ENCODE assay signal across 1 cellular context in the genomic region with DNA sequence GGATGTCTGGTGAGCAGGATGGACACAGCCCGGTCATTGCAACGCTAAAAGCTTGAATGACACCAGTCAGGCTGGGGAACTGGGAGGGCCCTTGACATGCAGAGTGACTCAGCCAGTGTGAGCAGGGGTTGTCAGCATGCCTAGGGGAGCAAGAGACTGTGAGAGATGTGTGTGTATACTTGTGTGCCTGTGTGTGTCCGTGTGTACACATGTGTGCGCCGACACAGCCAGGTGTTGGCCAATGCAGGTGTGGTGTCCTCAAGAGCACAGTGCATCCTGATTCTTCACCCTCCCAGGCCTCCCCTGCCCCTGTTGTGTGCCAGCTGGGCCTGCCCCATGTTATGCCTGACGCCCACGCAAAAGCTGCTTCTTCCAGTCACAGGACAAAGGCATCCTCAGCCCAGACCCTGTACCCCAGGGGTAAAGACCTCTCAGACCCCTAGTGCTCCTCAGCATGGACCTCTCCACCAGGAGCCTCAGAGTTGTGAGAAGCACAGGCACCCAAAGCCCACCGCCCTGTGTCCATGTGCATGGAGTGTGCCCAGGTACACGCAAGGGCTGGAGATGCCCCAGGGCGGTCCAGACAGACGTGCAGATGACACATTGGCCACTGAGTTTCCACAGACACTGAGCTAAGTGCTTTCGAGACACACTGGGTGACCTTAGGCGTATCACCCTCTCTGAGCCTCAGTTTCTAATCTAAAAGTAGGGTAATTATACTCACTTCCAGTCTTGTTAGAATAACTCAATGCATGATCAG.
TF ChIP-seq lines count a peak whose summit lies in the region.

No MANE protein-coding gene starts in this region.

TF ChIP-seq in HepG2, 621 proteins besides CTCF, POLR2A, EP300 and RAD21 (continued from another document and continues in another):
- TF ChIP-seq, protein P1, sequence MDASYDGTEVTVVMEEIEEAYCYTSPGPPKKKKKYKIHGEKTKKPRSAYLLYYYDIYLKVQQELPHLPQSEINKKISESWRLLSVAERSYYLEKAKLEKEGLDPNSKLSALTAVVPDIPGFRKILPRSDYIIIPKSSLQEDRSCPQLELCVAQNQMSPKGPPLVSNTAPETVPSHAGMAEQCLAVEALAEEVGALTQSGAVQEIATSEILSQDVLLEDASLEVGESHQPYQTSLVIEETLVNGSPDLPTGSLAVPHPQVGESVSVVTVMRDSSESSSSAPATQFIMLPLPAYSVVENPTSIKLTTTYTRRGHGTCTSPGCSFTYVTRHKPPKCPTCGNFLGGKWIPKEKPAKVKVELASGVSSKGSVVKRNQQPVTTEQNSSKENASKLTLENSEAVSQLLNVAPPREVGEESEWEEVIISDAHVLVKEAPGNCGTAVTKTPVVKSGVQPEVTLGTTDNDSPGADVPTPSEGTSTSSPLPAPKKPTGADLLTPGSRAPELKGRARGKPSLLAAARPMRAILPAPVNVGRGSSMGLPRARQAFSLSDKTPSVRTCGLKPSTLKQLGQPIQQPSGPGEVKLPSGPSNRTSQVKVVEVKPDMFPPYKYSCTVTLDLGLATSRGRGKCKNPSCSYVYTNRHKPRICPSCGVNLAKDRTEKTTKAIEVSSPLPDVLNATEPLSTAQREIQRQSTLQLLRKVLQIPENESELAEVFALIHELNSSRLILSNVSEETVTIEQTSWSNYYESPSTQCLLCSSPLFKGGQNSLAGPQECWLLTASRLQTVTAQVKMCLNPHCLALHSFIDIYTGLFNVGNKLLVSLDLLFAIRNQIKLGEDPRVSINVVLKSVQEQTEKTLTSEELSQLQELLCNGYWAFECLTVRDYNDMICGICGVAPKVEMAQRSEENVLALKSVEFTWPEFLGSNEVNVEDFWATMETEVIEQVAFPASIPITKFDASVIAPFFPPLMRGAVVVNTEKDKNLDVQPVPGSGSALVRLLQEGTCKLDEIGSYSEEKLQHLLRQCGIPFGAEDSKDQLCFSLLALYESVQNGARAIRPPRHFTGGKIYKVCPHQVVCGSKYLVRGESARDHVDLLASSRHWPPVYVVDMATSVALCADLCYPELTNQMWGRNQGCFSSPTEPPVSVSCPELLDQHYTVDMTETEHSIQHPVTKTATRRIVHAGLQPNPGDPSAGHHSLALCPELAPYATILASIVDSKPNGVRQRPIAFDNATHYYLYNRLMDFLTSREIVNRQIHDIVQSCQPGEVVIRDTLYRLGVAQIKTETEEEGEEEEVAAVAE (CRISPR knock-in tag; IDR thresholded peaks at IDR 0.05; ENCODE audit: borderline replicate concordance) = no peak
- no peak for TF ChIP-seq ZBTB21 (CRISPR knock-in tag; IDR thresholded peaks at IDR 0.05)
- no peak for TF ChIP-seq ZBTB42 (CRISPR knock-in tag; IDR thresholded peaks at IDR 0.05)
- no peak for TF ChIP-seq NCOA1 (CRISPR knock-in tag; IDR thresholded peaks at IDR 0.05)
- peak; percentile 63; the same call in 1 of the 2 replicates for TF ChIP-seq MIER3 (CRISPR knock-in tag; IDR thresholded peaks at IDR 0.05; ENCODE audit: borderline replicate concordance)
- TF ChIP-seq ZNF441 (CRISPR knock-in tag; IDR thresholded peaks at IDR 0.05; ENCODE audit: borderline replicate concordance) = no peak
- no peak; the same call in 1 of the 2 replicates for TF ChIP-seq ZNF224 (CRISPR knock-in tag; IDR thresholded peaks at IDR 0.05)
- no peak for TF ChIP-seq CENPX (CRISPR knock-in tag; IDR thresholded peaks at IDR 0.05)
- TF ChIP-seq, protein P2, sequence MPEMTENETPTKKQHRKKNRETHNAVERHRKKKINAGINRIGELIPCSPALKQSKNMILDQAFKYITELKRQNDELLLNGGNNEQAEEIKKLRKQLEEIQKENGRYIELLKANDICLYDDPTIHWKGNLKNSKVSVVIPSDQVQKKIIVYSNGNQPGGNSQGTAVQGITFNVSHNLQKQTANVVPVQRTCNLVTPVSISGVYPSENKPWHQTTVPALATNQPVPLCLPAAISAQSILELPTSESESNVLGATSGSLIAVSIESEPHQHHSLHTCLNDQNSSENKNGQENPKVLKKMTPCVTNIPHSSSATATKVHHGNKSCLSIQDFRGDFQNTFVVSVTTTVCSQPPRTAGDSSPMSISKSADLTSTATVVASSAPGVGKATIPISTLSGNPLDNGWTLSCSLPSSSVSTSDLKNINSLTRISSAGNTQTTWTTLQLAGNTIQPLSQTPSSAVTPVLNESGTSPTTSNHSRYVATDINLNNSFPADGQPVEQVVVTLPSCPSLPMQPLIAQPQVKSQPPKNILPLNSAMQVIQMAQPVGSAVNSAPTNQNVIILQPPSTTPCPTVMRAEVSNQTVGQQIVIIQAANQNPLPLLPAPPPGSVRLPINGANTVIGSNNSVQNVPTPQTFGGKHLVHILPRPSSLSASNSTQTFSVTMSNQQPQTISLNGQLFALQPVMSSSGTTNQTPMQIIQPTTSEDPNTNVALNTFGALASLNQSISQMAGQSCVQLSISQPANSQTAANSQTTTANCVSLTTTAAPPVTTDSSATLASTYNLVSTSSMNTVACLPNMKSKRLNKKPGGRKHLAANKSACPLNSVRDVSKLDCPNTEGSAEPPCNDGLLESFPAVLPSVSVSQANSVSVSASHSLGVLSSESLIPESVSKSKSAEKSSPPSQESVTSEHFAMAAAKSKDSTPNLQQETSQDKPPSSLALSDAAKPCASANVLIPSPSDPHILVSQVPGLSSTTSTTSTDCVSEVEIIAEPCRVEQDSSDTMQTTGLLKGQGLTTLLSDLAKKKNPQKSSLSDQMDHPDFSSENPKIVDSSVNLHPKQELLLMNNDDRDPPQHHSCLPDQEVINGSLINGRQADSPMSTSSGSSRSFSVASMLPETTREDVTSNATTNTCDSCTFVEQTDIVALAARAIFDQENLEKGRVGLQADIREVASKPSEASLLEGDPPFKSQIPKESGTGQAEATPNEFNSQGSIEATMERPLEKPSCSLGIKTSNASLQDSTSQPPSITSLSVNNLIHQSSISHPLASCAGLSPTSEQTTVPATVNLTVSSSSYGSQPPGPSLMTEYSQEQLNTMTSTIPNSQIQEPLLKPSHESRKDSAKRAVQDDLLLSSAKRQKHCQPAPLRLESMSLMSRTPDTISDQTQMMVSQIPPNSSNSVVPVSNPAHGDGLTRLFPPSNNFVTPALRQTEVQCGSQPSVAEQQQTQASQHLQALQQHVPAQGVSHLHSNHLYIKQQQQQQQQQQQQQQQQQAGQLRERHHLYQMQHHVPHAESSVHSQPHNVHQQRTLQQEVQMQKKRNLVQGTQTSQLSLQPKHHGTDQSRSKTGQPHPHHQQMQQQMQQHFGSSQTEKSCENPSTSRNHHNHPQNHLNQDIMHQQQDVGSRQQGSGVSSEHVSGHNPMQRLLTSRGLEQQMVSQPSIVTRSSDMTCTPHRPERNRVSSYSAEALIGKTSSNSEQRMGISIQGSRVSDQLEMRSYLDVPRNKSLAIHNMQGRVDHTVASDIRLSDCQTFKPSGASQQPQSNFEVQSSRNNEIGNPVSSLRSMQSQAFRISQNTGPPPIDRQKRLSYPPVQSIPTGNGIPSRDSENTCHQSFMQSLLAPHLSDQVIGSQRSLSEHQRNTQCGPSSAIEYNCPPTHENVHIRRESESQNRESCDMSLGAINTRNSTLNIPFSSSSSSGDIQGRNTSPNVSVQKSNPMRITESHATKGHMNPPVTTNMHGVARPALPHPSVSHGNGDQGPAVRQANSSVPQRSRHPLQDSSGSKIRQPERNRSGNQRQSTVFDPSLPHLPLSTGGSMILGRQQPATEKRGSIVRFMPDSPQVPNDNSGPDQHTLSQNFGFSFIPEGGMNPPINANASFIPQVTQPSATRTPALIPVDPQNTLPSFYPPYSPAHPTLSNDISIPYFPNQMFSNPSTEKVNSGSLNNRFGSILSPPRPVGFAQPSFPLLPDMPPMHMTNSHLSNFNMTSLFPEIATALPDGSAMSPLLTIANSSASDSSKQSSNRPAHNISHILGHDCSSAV (CRISPR knock-in tag; IDR thresholded peaks at IDR 0.05; ENCODE audit: borderline replicate concordance) = no peak
- TF ChIP-seq, protein P3, sequence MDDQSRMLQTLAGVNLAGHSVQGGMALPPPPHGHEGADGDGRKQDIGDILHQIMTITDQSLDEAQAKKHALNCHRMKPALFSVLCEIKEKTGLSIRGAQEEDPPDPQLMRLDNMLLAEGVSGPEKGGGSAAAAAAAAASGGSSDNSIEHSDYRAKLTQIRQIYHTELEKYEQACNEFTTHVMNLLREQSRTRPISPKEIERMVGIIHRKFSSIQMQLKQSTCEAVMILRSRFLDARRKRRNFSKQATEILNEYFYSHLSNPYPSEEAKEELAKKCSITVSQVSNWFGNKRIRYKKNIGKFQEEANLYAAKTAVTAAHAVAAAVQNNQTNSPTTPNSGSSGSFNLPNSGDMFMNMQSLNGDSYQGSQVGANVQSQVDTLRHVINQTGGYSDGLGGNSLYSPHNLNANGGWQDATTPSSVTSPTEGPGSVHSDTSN (CRISPR knock-in tag; IDR thresholded peaks at IDR 0.05; ENCODE audit: borderline replicate concordance) = no peak
- TF ChIP-seq, protein P4, sequence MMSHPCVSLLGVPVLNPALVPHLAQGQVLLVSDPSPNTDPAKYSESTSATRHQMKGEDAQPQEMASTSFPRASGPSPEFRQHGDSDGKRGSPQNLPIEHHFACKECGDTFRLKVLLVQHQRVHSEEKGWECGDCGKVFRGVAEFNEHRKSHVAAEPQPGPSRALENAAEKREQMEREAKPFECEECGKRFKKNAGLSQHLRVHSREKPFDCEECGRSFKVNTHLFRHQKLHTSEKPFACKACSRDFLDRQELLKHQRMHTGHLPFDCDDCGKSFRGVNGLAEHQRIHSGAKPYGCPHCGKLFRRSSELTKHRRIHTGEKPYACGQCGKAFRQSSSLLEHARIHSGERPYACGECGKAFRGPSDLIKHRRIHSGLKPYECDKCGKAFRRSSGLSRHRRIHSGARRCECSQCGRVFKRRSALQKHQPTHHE (CRISPR knock-in tag; IDR thresholded peaks at IDR 0.05; ENCODE audit: borderline replicate concordance) = no peak
- TF ChIP-seq ZNF577 (CRISPR knock-in tag; IDR thresholded peaks at IDR 0.05; ENCODE audit: borderline replicate concordance, low read depth) = no peak
- TF ChIP-seq CCDC6 (CRISPR knock-in tag; IDR thresholded peaks at IDR 0.05) = no peak
- no peak for TF ChIP-seq ZC3H4 (CRISPR knock-in tag; IDR thresholded peaks at IDR 0.05; ENCODE audit: borderline replicate concordance)
- no peak for TF ChIP-seq ZBTB3 (CRISPR knock-in tag; IDR thresholded peaks at IDR 0.05; ENCODE audit: borderline replicate concordance, low read depth)
- TF ChIP-seq POLR2G (IDR thresholded peaks at IDR 0.05; ENCODE audit: low read depth, low read length) = peak; percentile 30; the same call in 1 of the 2 replicates
- TF ChIP-seq, protein P5, sequence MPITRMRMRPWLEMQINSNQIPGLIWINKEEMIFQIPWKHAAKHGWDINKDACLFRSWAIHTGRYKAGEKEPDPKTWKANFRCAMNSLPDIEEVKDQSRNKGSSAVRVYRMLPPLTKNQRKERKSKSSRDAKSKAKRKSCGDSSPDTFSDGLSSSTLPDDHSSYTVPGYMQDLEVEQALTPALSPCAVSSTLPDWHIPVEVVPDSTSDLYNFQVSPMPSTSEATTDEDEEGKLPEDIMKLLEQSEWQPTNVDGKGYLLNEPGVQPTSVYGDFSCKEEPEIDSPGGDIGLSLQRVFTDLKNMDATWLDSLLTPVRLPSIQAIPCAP (CRISPR knock-in tag; IDR thresholded peaks at IDR 0.05; ENCODE audit: low read depth) = no peak
- TF ChIP-seq, protein P6, sequence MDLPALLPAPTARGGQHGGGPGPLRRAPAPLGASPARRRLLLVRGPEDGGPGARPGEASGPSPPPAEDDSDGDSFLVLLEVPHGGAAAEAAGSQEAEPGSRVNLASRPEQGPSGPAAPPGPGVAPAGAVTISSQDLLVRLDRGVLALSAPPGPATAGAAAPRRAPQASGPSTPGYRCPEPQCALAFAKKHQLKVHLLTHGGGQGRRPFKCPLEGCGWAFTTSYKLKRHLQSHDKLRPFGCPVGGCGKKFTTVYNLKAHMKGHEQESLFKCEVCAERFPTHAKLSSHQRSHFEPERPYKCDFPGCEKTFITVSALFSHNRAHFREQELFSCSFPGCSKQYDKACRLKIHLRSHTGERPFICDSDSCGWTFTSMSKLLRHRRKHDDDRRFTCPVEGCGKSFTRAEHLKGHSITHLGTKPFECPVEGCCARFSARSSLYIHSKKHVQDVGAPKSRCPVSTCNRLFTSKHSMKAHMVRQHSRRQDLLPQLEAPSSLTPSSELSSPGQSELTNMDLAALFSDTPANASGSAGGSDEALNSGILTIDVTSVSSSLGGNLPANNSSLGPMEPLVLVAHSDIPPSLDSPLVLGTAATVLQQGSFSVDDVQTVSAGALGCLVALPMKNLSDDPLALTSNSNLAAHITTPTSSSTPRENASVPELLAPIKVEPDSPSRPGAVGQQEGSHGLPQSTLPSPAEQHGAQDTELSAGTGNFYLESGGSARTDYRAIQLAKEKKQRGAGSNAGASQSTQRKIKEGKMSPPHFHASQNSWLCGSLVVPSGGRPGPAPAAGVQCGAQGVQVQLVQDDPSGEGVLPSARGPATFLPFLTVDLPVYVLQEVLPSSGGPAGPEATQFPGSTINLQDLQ (CRISPR knock-in tag; IDR thresholded peaks at IDR 0.05) = no peak
- TF ChIP-seq NFKB2 (CRISPR knock-in tag; IDR thresholded peaks at IDR 0.05; ENCODE audit: borderline replicate concordance) = peak; percentile 24; the same call in 1 of the 2 replicates
- TF ChIP-seq ZSCAN22 (CRISPR knock-in tag; IDR thresholded peaks at IDR 0.05) = no peak
- TF ChIP-seq MED8 (CRISPR knock-in tag; IDR thresholded peaks at IDR 0.05; ENCODE audit: insufficient replicate concordance) = no peak
- TF ChIP-seq ATM (IDR thresholded peaks at IDR 0.05; ENCODE audit: borderline replicate concordance) = no peak
- no peak for TF ChIP-seq RFX5 (IDR thresholded peaks at IDR 0.05; ENCODE audit: low read depth, low read length)
- TF ChIP-seq, protein P7, sequence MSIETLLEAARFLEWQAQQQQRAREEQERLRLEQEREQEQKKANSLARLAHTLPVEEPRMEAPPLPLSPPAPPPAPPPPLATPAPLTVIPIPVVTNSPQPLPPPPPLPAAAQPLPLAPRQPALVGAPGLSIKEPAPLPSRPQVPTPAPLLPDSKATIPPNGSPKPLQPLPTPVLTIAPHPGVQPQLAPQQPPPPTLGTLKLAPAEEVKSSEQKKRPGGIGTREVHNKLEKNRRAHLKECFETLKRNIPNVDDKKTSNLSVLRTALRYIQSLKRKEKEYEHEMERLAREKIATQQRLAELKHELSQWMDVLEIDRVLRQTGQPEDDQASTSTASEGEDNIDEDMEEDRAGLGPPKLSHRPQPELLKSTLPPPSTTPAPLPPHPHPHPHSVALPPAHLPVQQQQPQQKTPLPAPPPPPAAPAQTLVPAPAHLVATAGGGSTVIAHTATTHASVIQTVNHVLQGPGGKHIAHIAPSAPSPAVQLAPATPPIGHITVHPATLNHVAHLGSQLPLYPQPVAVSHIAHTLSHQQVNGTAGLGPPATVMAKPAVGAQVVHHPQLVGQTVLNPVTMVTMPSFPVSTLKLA (IDR thresholded peaks at IDR 0.05) = peak; percentile 27; the same call in 1 of the 2 replicates
